In genomic region chr18:28063181-28063790, GRCh38 we compare ENCODE assay signal across 1 cellular context.
TF ChIP-seq lines count a peak whose summit lies in the region.

No MANE protein-coding gene starts in this region.

TF ChIP-seq in IMR-90, 13 proteins besides CTCF, POLR2A, EP300 and RAD21 (continued from another document):
- no peak for TF ChIP-seq RCOR1 (IDR thresholded peaks at IDR 0.05; ENCODE audit: insufficient replicate concordance, low read length)
- no peak for TF ChIP-seq BHLHE40 (IDR thresholded peaks at IDR 0.05; ENCODE audit: low read depth, low read length)
- no peak for TF ChIP-seq MXI1 (IDR thresholded peaks at IDR 0.05; ENCODE audit: borderline replicate concordance, low read depth, low read length)
